ENCODE assay signal across 15 cellular contexts in the genomic region with DNA sequence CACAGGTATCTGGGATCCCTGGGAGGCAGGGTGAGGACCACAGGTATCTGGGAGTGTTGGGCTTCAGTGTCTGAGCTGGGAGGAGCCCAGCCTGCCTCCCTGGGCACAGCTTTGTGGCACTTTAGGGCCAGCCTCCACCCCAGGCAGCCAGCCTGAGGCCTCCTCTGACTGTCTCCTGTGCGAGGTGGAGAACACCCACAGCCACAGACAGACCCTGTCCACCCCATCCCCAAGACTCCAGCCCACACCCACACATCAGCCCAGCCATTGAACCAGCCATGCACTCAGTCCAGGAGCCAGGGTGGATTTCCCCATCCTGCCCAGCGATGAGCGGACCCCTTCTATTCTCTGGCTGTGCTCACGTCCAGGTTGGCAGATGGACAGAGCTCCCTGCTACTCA. TPM values are rescaled to one million over a fixed set of nuclear protein-coding genes. Genes with fewer than 3 reads are reported as not detected.
DNase-seq lines count a peak whose midpoint lies in the region; ATAC-seq, FAIRE-seq and TF ChIP-seq lines count a peak whose summit lies in the region.
"Had no signal": no experiment of that assay in that cellular context is flagged by ENCODE, and none has a peak within 500 bp of the region (broad histone marks: within the 10 kb centered on the region; RNA-seq: fewer than 3 reads in every experiment).

No MANE protein-coding gene starts in this region.

- peak overlapping the region; percentile 13 for H3K18ac ChIP-seq in neuronal stem cell (ENCODE audit: low read length)

- no peak overlapping the region for H3K4me2 ChIP-seq in neuronal stem cell (ENCODE audit: insufficient read depth, low read length, poor library complexity, severe bottlenecking)

- no peak overlapping the region for H2AFZ ChIP-seq in neuronal stem cell (ENCODE audit: low read length)

- peaks cover 46% of the 10 kb centered on the region for H3K4me1 ChIP-seq in CD8-positive, alpha-beta T cell (ENCODE audit: insufficient read depth, low read length)
- peaks cover 9 to 18% of the 10 kb centered on the region in 2 donors for H3K4me1 ChIP-seq in neuronal stem cell (ENCODE audit: control insufficient read depth in 2 of 2, insufficient read depth in 1 of 2, low read depth in 1 of 2, low read length in 2 of 2)

- DNase-seq in CD14-positive monocyte (ENCODE audit: low spot score), result no peak
- DNase-seq in CD8-positive, alpha-beta T cell, result no peak
- no peak for DNase-seq in activated T-helper 1 cell treated with anti-CD3 and anti-CD28 coated beads, Interleukin-12 subunit alpha, Interleukin-12 subunit beta, Interleukin-2, Interleukin-4 antibody, amounts not matched to agents 30 ng/mL and 10 ng/mL and 1 ng/mL, durations not matched to agents 14 hours and 24 hours and 36 hours (ENCODE audit: low spot score)
- DNase-seq in neuronal stem cell (ENCODE audit: low spot score), result no peak
- no peak for DNase-seq in NCI-H524 (lab: John Stamatoyannopoulos, UW)
- no peak for DNase-seq in urothelium cell line (ENCODE audit: low spot score)
- DNase-seq: activated CD8-positive, alpha-beta memory T cell treated with anti-CD3 and anti-CD28 coated beads for 24 hours; central memory CD4-positive, alpha-beta T cell; endodermal cell; NCI-H1694 treated with DMSO at 0.1 percent for 48 hours; NCI-H446; nucleus accumbens; sigmoid colon had no signal

- H2BK12ac ChIP-seq in neuronal stem cell (ENCODE audit: low read length), result no peak overlapping the region

- H2BK15ac ChIP-seq in neuronal stem cell (ENCODE audit: low read length), result peak overlapping the region; percentile 10

- WGBS in neuronal stem cell (ENCODE audit: extremely low coverage in 2 of 2, insufficient read length in 2 of 2, insufficient replicate concordance in 1 of 2), 2 donors, result no CpG with 5 or more reads among the region's 4 CpGs

- no peak overlapping the region for H3K23ac ChIP-seq in neuronal stem cell (ENCODE audit: low read depth, low read length, poor library complexity)

- intact Hi-C loops in CD14-positive monocyte (cut with micrococcal nuclease), result loop anchor here in 1 of 2 donors (5.0 kb wide), 1 partner anchor 32 kb away; no protein-coding TSS in a partner anchor
- intact Hi-C loops in CD8-positive, alpha-beta T cell (cut with DNase I, micrococcal nuclease), result no loop called here
- intact Hi-C loops in activated T-helper 1 cell treated with anti-CD3 and anti-CD28 coated beads, Interleukin-12 subunit alpha, Interleukin-12 subunit beta, Interleukin-2, Interleukin-4 antibody, amounts not matched to agents 30 ng/mL and 10 ng/mL and 1 ng/mL, durations not matched to agents 14 hours and 24 hours and 36 hours (cut with micrococcal nuclease), result no loop called here

- H3K9me3 ChIP-seq in CD8-positive, alpha-beta T cell (ENCODE audit: low read length), result no peaks in the 10 kb centered on the region
- peaks cover 0 to 2% of the 10 kb centered on the region in 2 donors for H3K9me3 ChIP-seq in neuronal stem cell (replicated peaks in 1 of 2; ENCODE audit: control insufficient read depth in 2 of 2, insufficient read depth in 1 of 2, low read depth in 1 of 2, low read length in 2 of 2)

- H3K27ac ChIP-seq in CD8-positive, alpha-beta T cell (ENCODE audit: low read depth, low read length), result no peak overlapping the region
- H3K27ac ChIP-seq in neuronal stem cell (replicated peaks; ENCODE audit: low read length), result no peak overlapping the region

- TF ChIP-seq CTCF in CD14-positive monocyte (IDR thresholded peaks at IDR 0.05), result no peak
- TF ChIP-seq CTCF in CD8-positive, alpha-beta T cell (IDR thresholded peaks at IDR 0.05), result no peak

- no peaks in the 10 kb centered on the region for H3K36me3 ChIP-seq in CD8-positive, alpha-beta T cell (ENCODE audit: insufficient read depth, low read length)
- no peaks in the 10 kb centered on the region for H3K36me3 ChIP-seq in neuronal stem cell (replicated peaks in 1 of 2; ENCODE audit: control insufficient read depth in 2 of 2, insufficient read depth in 2 of 2, low read length in 2 of 2)
- H3K36me3 ChIP-seq: sigmoid colon had no signal

- H3K36me3 Mint-ChIP-seq in CD14-positive monocyte, result peaks cover 26 to 34% of the 10 kb centered on the region in 2 donors
- no peaks in the 10 kb centered on the region for H3K36me3 Mint-ChIP-seq in CD8-positive, alpha-beta T cell
- H3K36me3 Mint-ChIP-seq in activated T-helper 1 cell treated with anti-CD3 and anti-CD28 coated beads, Interleukin-12 subunit alpha, Interleukin-12 subunit beta, Interleukin-2, Interleukin-4 antibody, amounts not matched to agents 30 ng/mL and 10 ng/mL and 1 ng/mL, durations not matched to agents 14 hours and 24 hours and 36 hours (ENCODE audit: low read depth), result peaks cover 21% of the 10 kb centered on the region

- H3K27me3 Mint-ChIP-seq in CD14-positive monocyte (ENCODE audit: low read depth in 3 of 3), result no peaks in the 10 kb centered on the region
- H3K27me3 Mint-ChIP-seq in CD8-positive, alpha-beta T cell (ENCODE audit: low read depth), result no peaks in the 10 kb centered on the region
- no peaks in the 10 kb centered on the region for H3K27me3 Mint-ChIP-seq in activated T-helper 1 cell treated with anti-CD3 and anti-CD28 coated beads, Interleukin-12 subunit alpha, Interleukin-12 subunit beta, Interleukin-2, Interleukin-4 antibody, amounts not matched to agents 30 ng/mL and 10 ng/mL and 1 ng/mL, durations not matched to agents 14 hours and 24 hours and 36 hours (ENCODE audit: insufficient read depth)

- no peak overlapping the region for H3K4me3 Mint-ChIP-seq in CD14-positive monocyte
- no peak overlapping the region for H3K4me3 Mint-ChIP-seq in CD8-positive, alpha-beta T cell
- no peak overlapping the region for H3K4me3 Mint-ChIP-seq in activated T-helper 1 cell treated with anti-CD3 and anti-CD28 coated beads, Interleukin-12 subunit alpha, Interleukin-12 subunit beta, Interleukin-2, Interleukin-4 antibody, amounts not matched to agents 30 ng/mL and 10 ng/mL and 1 ng/mL, durations not matched to agents 14 hours and 24 hours and 36 hours
- H3K4me3 Mint-ChIP-seq: endodermal cell had no signal

- H3K27me3 ChIP-seq in CD8-positive, alpha-beta T cell (ENCODE audit: insufficient read depth, low read length), result no peaks in the 10 kb centered on the region
- H3K27me3 ChIP-seq in neuronal stem cell (ENCODE audit: control insufficient read depth in 3 of 3, insufficient read depth in 3 of 3, low read depth in 1 of 3, low read length in 3 of 3), result peaks cover 0 to 17% (median 0%) of the 10 kb centered on the region in 3 experiments
- H3K27me3 ChIP-seq: sigmoid colon had no signal

- peaks cover 3 to 13% (median 9%) of the 10 kb centered on the region in 7 donors for H3K9me3 Mint-ChIP-seq in CD14-positive monocyte
- peaks cover 2% of the 10 kb centered on the region for H3K9me3 Mint-ChIP-seq in CD8-positive, alpha-beta T cell
- peaks cover 11% of the 10 kb centered on the region for H3K9me3 Mint-ChIP-seq in activated T-helper 1 cell treated with anti-CD3 and anti-CD28 coated beads, Interleukin-12 subunit alpha, Interleukin-12 subunit beta, Interleukin-2, Interleukin-4 antibody, amounts not matched to agents 30 ng/mL and 10 ng/mL and 1 ng/mL, durations not matched to agents 14 hours and 24 hours and 36 hours
- H3K9me3 Mint-ChIP-seq: endodermal cell had no signal

- no peaks in the 10 kb centered on the region for H3K79me1 ChIP-seq in neuronal stem cell (ENCODE audit: low read depth, low read length)

- H3K14ac ChIP-seq in neuronal stem cell (ENCODE audit: low read length), result peak overlapping the region; percentile 47

- CTCF ChIA-PET in CD8-positive, alpha-beta T cell (lab: Charles Lee), result interaction anchor here (9.9 kb wide), 1 partner anchor 21 kb away, joined by 97 read pairs; no protein-coding TSS in a partner anchor

- no peak overlapping the region for H2BK120ac ChIP-seq in neuronal stem cell (ENCODE audit: low read depth, low read length)

- no peak overlapping the region for H4K91ac ChIP-seq in neuronal stem cell (ENCODE audit: low read depth, low read length, poor library complexity)

- FAIRE-seq in urothelium cell line (lab: Jason Lieb, UNC), result no peak

- H3K27ac Mint-ChIP-seq in CD14-positive monocyte, result peak overlapping the region; percentile 95 to 99 (median 99)
- peak overlapping the region; percentile 75 for H3K27ac Mint-ChIP-seq in CD8-positive, alpha-beta T cell
- peak overlapping the region; percentile 55 for H3K27ac Mint-ChIP-seq in activated T-helper 1 cell treated with anti-CD3 and anti-CD28 coated beads, Interleukin-12 subunit alpha, Interleukin-12 subunit beta, Interleukin-2, Interleukin-4 antibody, amounts not matched to agents 30 ng/mL and 10 ng/mL and 1 ng/mL, durations not matched to agents 14 hours and 24 hours and 36 hours
- H3K27ac Mint-ChIP-seq: endodermal cell had no signal

- no peak overlapping the region for H3K4ac ChIP-seq in neuronal stem cell (ENCODE audit: low read length)

- no peak for ATAC-seq in CD8-positive, alpha-beta T cell
- no peak for ATAC-seq in HG03457 (IDR thresholded peaks at IDR 0.05; ENCODE audit: unreplicated experiment)

- no peak overlapping the region for H3K9ac ChIP-seq in neuronal stem cell (ENCODE audit: low read depth, low read length, poor library complexity)

- H2AK5ac ChIP-seq in neuronal stem cell (ENCODE audit: low read depth, low read length), result no peak overlapping the region

- no peak overlapping the region for H4K8ac ChIP-seq in neuronal stem cell (ENCODE audit: low read depth, low read length)

- POLR2A ChIA-PET in CD8-positive, alpha-beta T cell (lab: Charles Lee), result interaction anchor here (0.7 kb wide), 1 partner anchor 10 kb away, joined by 4 read pairs; no protein-coding TSS in a partner anchor

- no peak overlapping the region for H3K4me3 ChIP-seq in CD8-positive, alpha-beta T cell (ENCODE audit: low read depth, low read length)
- no peak overlapping the region for H3K4me3 ChIP-seq in neuronal stem cell (ENCODE audit: low read length in 2 of 2)
- H3K4me3 ChIP-seq: lung, sigmoid colon had no signal

- no peak overlapping the region for H2BK5ac ChIP-seq in neuronal stem cell (ENCODE audit: low read length)

- H3K4me1 Mint-ChIP-seq in CD14-positive monocyte, result peaks cover 99% of the 10 kb centered on the region
- peaks cover 52% of the 10 kb centered on the region for H3K4me1 Mint-ChIP-seq in CD8-positive, alpha-beta T cell (ENCODE audit: low read depth)
- peaks cover 64% of the 10 kb centered on the region for H3K4me1 Mint-ChIP-seq in activated T-helper 1 cell treated with anti-CD3 and anti-CD28 coated beads, Interleukin-12 subunit alpha, Interleukin-12 subunit beta, Interleukin-2, Interleukin-4 antibody, amounts not matched to agents 30 ng/mL and 10 ng/mL and 1 ng/mL, durations not matched to agents 14 hours and 24 hours and 36 hours (ENCODE audit: low read depth)

RNA-seq across cellular contexts. Expression of a gene that starts 21.8 kb away (rescaled TPM):
- 100 to 1,000 TPM; 436 to 761 TPM for polyA plus RNA-seq in CD14-positive monocyte
- 100 to 1,000 TPM in 1 of 2 experiments, 10 to 100 TPM in 1; 82.6 to 100 TPM for total RNA-seq in CD8-positive, alpha-beta T cell
- 211 and 213 TPM in 2 replicates for total RNA-seq in activated T-helper 1 cell treated with anti-CD3 and anti-CD28 coated beads, Interleukin-12 subunit alpha, Interleukin-12 subunit beta, Interleukin-2, Interleukin-4 antibody, amounts not matched to agents 30 ng/mL and 10 ng/mL and 1 ng/mL, durations not matched to agents 14 hours and 24 hours and 36 hours
- 0.73 TPM for polyA plus RNA-seq in neuronal stem cell (2013, experiment 1 of 2)
- polyA plus RNA-seq in neuronal stem cell (2013, experiment 2 of 2), result 0.68 TPM
